ENCODE assay signal across 8 cellular contexts in genomic region chr13:75687145-75687763, GRCh38. TPM values are rescaled to one million over a fixed set of nuclear protein-coding genes. Genes with fewer than 3 reads are reported as not detected.
DNase-seq lines count a peak whose midpoint lies in the region; ATAC-seq and TF ChIP-seq lines count a peak whose summit lies in the region.

No MANE protein-coding gene starts in this region.

- H3K4me3 ChIP-seq in transverse colon = no peak overlapping the region

- in situ Hi-C loops in transverse colon (cut with MboI; ENCODE audit: low pct_ligation_motif_present in 1 of 4, low pct_unique_long_range_greater_than_20kb in 1 of 4, low sequenced_read_pairs in 3 of 4) = loop anchor here (25.0 kb wide), 5 partner anchors 175 to 1225 kb away; no protein-coding TSS in a partner anchor

- TF ChIP-seq CTCF in foreskin keratinocyte (conservative IDR thresholded peaks at IDR 0.05) (peak; percentile 77), transverse colon (IDR thresholded peaks at IDR 0.05) (peak; percentile 28 to 51 (median 45))

- H3K27ac ChIP-seq in foreskin keratinocyte (no peak overlapping the region), transverse colon (no peak overlapping the region)

- intact Hi-C loops in Right ventricle myocardium inferior (cut with DNase I) = no loop called here
- intact Hi-C loops in left ventricle myocardium superior (cut with micrococcal nuclease) = no loop called here
- intact Hi-C loops in transverse colon (cut with DNase I; ENCODE audit: low total_unique reads) = no loop called here

- H3K36me3 ChIP-seq in transverse colon = no peaks in the 10 kb centered on the region

- TF ChIP-seq EP300 in transverse colon (IDR thresholded peaks at IDR 0.05; ENCODE audit: low read depth) = no peak

- no peaks in the 10 kb centered on the region for H3K27me3 ChIP-seq in foreskin keratinocyte
- no peaks in the 10 kb centered on the region for H3K27me3 ChIP-seq in transverse colon

- no peaks in the 10 kb centered on the region for H3K9me3 ChIP-seq in transverse colon

- H3K4me1 ChIP-seq in foreskin keratinocyte = peaks cover 3% of the 10 kb centered on the region
- no peaks in the 10 kb centered on the region for H3K4me1 ChIP-seq in transverse colon

- peak; percentile 13 for ATAC-seq in Right ventricle myocardium inferior
- ATAC-seq in left ventricle myocardium superior = no peak
- ATAC-seq in foreskin keratinocyte = peak; percentile 71

- TF ChIP-seq POLR2A in transverse colon (IDR thresholded peaks at IDR 0.05) = no peak

- DNase-seq in Right ventricle myocardium inferior (ENCODE audit: missing footprints) = no peak
- no peak for DNase-seq in left ventricle myocardium superior
- DNase-seq in RPMI7951 (ENCODE audit: low read depth) = peak; percentile 55
- peak in 1 of 2 donors; percentile 31 for DNase-seq in foreskin keratinocyte
- DNase-seq in transverse colon = no peak
- no peak for DNase-seq in activated naive CD4-positive, alpha-beta T cell treated with anti-CD3 and anti-CD28 coated beads, Interleukin-2, amount 50 U/mL, for 16 hours
- no peak for DNase-seq in activated CD4-positive, CD25-positive, alpha-beta regulatory T cell treated with anti-CD3 and anti-CD28 coated beads, Interleukin-2, amount 50 U/mL, for 72 hours
- no peak for DNase-seq in CD1c-positive myeloid dendritic cell (ENCODE audit: extremely low spot score)

RNA-seq across cellular contexts. Expression of gene LMO7, which starts 51.1 kb away (rescaled TPM):
- total RNA-seq in Right ventricle myocardium inferior (392 TPM), left ventricle myocardium superior (480 TPM), foreskin keratinocyte (4.6 and 8.1 TPM in 2 replicates), transverse colon (100 to 1,000 TPM in 3 of 4 donors, 10 to 100 TPM in 1; 82.6 to 304 (median 190) TPM)
- total RNA-seq in RPMI7951 (2014; rRNA removed; shearing (Covaris generic)) = 73.7 and 92.4 TPM in 2 replicates
- polyA plus RNA-seq in foreskin keratinocyte = 1.4 and 2.2 TPM in 2 replicates
